In the genomic region with DNA sequence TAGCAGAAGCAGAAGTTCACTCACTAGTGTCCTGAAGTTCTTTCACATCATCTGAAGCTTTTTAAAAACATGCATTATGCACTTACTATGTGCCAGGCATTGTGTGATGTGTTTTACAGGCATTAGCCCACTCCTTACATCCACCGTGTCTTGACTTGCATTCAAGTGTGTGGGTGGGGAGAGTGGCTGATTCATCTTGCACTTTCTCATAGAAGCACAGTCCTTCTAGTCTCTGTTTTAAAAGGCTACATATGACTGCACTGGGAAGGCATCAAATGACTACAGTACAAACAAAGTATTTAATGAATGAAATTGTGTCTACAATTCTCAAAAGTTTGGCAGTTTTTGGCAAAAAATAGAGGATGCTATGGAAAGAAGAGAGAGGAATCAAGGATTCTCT, we compare ENCODE assay signal across 15 cellular contexts. TPM values are rescaled to one million over a fixed set of nuclear protein-coding genes. Genes with fewer than 3 reads are reported as not detected.
A peak's percentile ranks its signal among the peaks of the same experiment; 100 is the strongest.
DNase-seq lines count a peak whose midpoint lies in the region; ATAC-seq, FAIRE-seq and TF ChIP-seq lines count a peak whose summit lies in the region.
"Had no signal": no experiment of that assay in that cellular context is flagged by ENCODE, and none has a peak within 500 bp of the region (broad histone marks: within the 10 kb centered on the region; RNA-seq: fewer than 3 reads in every experiment).

No MANE protein-coding gene starts in this region.

- no peak overlapping the region for H3K4me3 ChIP-seq in bronchial epithelial cell (ENCODE audit: low read depth, low read length)
- H3K4me3 ChIP-seq: BLaER1, testis had no signal

- TF ChIP-seq CTCF in bronchial epithelial cell (IDR thresholded peaks at IDR 0.05; ENCODE audit: insufficient read depth, low read length, severe bottlenecking) (no peak), GM20000 (IDR thresholded peaks at IDR 0.05; ENCODE audit: extremely low read depth, missing control alignments) (no peak)

- peak; percentile 17; the same call in 1 of the 2 replicates for TF ChIP-seq POLR2A in GM12892 (IDR thresholded peaks at IDR 0.05; ENCODE audit: low read depth, low read length)

- peaks cover 3% of the 10 kb centered on the region for H3K36me3 ChIP-seq in bronchial epithelial cell (ENCODE audit: control insufficient read depth, insufficient read depth, low read length)
- H3K36me3 ChIP-seq: BLaER1 had no signal

- H3K27me3 ChIP-seq in bronchial epithelial cell (ENCODE audit: control insufficient read depth, insufficient read depth, low read length): no peaks in the 10 kb centered on the region
- H3K27me3 ChIP-seq: BLaER1, testis had no signal

- ATAC-seq in GM19372 (IDR thresholded peaks at IDR 0.05; ENCODE audit: low read depth, unreplicated experiment): peak; percentile 72
- ATAC-seq in HG03045 (IDR thresholded peaks at IDR 0.05; ENCODE audit: unreplicated experiment): peak; percentile 82
- ATAC-seq: SK-N-SH treated with all-trans-retinoic acid at 6 μM for 48 hours had no signal

- FAIRE-seq in GM12892 (lab: Jason Lieb, UNC) (peak; percentile 94), bronchial epithelial cell (lab: Jason Lieb, UNC) (peak; percentile 79)

- DNase-seq in GM12892 (ENCODE audit: insufficient read length) (no peak), bronchial epithelial cell (ENCODE audit: low read depth) (peak; percentile 99), GM20000 (ENCODE audit: low spot score) (no peak), NCI-H82 (lab: John Stamatoyannopoulos, UW) (no peak), NCI-H1048 (lab: John Stamatoyannopoulos, UW) (no peak), COR-L47 (lab: John Stamatoyannopoulos, UW) (no peak)
- DNase-seq: GDM1, NCI-H1092 treated with DMSO at 0.1 percent for 48 hours, NCI-H774, testis had no signal

RNA-seq across cellular contexts. Expression of gene DSC3, which starts 21.6 kb away (rescaled TPM):
- polyA plus RNA-seq in GM12892 (2012; ENCODE audit: missing spikeins): 0.47 TPM
- total RNA-seq in bronchial epithelial cell: 193 and 198 TPM in 2 replicates

RNA-seq across cellular contexts. Expression of gene DSC2, which starts 38.1 kb away (rescaled TPM):
- polyA plus RNA-seq in GM12892 (2012; ENCODE audit: missing spikeins): 0.64 TPM
- total RNA-seq in bronchial epithelial cell: 49.0 and 111 TPM in 2 replicates
- total RNA-seq: activated CD8-positive, alpha-beta memory T cell treated with anti-CD3 and anti-CD28 coated beads for 36 hours had no signal
